ENCODE assay signal across 14 cellular contexts in genomic region chr11:86735462-86736302, GRCh38.
DNase-seq lines count a peak whose midpoint lies in the region; ATAC-seq, FAIRE-seq and TF ChIP-seq lines count a peak whose summit lies in the region.
"Had no signal": no experiment of that assay in that cellular context is flagged by ENCODE, and none has a peak within 500 bp of the region (broad histone marks: within the 10 kb centered on the region; RNA-seq: fewer than 3 reads in every experiment).

No MANE protein-coding gene starts in this region.

- no peak for DNase-seq in HCT116 (ENCODE audit: low read depth, low spot score)
- DNase-seq in SK-N-MC (ENCODE audit: low read depth, low spot score): no peak
- peak; percentile 67 for DNase-seq in fibroblast of gingiva (ENCODE audit: low read depth)
- no peak for DNase-seq in stomach
- no peak for DNase-seq in T-cell
- no peak for DNase-seq in SKM-1 treated with dmso at 0.1 percent for 144 hours (lab: John Stamatoyannopoulos, UW; ENCODE audit: unreplicated experiment)
- DNase-seq in NCI-H1694 (lab: John Stamatoyannopoulos, UW): no peak
- DNase-seq: dorsolateral prefrontal cortex; kidney; NCI-H2029; stimulated activated CD4-positive, alpha-beta T cell treated with anti-CD3 and anti-CD28 coated beads, Interleukin-1b, Interleukin-23, amount 100 ng/mL, for 48 hours; upper lobe of left lung had no signal

- no peaks in the 10 kb centered on the region for H3K79me2 ChIP-seq in HCT116 (ENCODE audit: insufficient read depth, low read length)

- H3K4me1 Mint-ChIP-seq in T-cell: no peaks in the 10 kb centered on the region

- H3K4me3 ChIP-seq in HCT116 (replicated peaks in 1 of 2; ENCODE audit: low read depth in 1 of 2, low read length in 2 of 2) (no peak overlapping the region), SK-N-MC (no peak overlapping the region), stomach (no peak overlapping the region)
- H3K4me3 ChIP-seq: dorsolateral prefrontal cortex, upper lobe of left lung had no signal

- H3K27me3 ChIP-seq in HCT116 (ENCODE audit: insufficient read depth, low read length) (no peaks in the 10 kb centered on the region), stomach (no peaks in the 10 kb centered on the region)
- H3K27me3 ChIP-seq: dorsolateral prefrontal cortex, upper lobe of left lung had no signal

- H3K36me3 ChIP-seq in HCT116 (ENCODE audit: control insufficient read depth in 1 of 2, insufficient read depth in 2 of 2, low read length in 2 of 2) (no peaks in the 10 kb centered on the region), SK-N-MC (ENCODE audit: insufficient read depth, low read length) (no peaks in the 10 kb centered on the region), stomach (no peaks in the 10 kb centered on the region)
- H3K36me3 ChIP-seq: upper lobe of left lung had no signal

- H3K9ac ChIP-seq in HCT116 (ENCODE audit: low read length): no peak overlapping the region
- no peak overlapping the region for H3K9ac ChIP-seq in SK-N-MC (ENCODE audit: insufficient read length)

- ATAC-seq in HCT116 (no peak), T-cell (replicated peaks in 1 of 4) (no peak)
- ATAC-seq: activated CD4-positive, CD25-positive, alpha-beta regulatory T cell treated with anti-CD3 and anti-CD28 coated beads, Interleukin-2, amount 50 U/mL, for 24 hours had no signal

- no TSS peak for BruUV-seq in HCT116 (replicated peaks; lab: Mats Ljungman, UMichigan)

- H3K27me3 Mint-ChIP-seq in T-cell: no peaks in the 10 kb centered on the region

- no peak overlapping the region for H3K27ac ChIP-seq in HCT116 (ENCODE audit: low read depth, low read length)
- peak overlapping the region; percentile 10; the same call in 1 of the 2 replicates for H3K27ac ChIP-seq in SK-N-MC
- H3K27ac ChIP-seq in stomach: no peak overlapping the region
- H3K27ac ChIP-seq: dorsolateral prefrontal cortex had no signal

- no peaks in the 10 kb centered on the region for H3K9me2 ChIP-seq in HCT116 (ENCODE audit: insufficient read depth)

- H3K4me1 ChIP-seq in HCT116 (ENCODE audit: control insufficient read depth in 1 of 2, insufficient read depth in 2 of 2, low read length in 2 of 2): peaks cover 29 to 38% of the 10 kb centered on the region in 2 experiments
- H3K4me1 ChIP-seq in stomach: peaks cover under 1 to 39% (median 14%) of the 10 kb centered on the region in 4 donors

- RAD21 ChIA-PET in HCT116 (lab: Charles Lee; ENCODE audit: low non-redundant PET in 1 of 2, low total read pairs in 2 of 2, uncharacterized antibody in 2 of 2, unreplicated experiment in 2 of 2): interaction anchor here in 1 of 2 experiments (0.6 kb wide), 1 partner anchor 15 kb away, joined by 4 read pairs; no protein-coding TSS in a partner anchor

- intact Hi-C loops in HCT116 (cut with micrococcal nuclease): no loop called here
- intact Hi-C loops in stomach (cut with DNase I; ENCODE audit: low total_unique reads): no loop called here

- POLR2A ChIA-PET in HCT116 (lab: Charles Lee): no interaction called here
- POLR2A ChIA-PET in T-cell (lab: Charles Lee): no interaction called here

- TF ChIP-seq RAD21 in HCT116 (IDR thresholded peaks at IDR 0.05; ENCODE audit: low read depth): no peak

- H3K9me3 ChIP-seq in HCT116 (ENCODE audit: control insufficient read depth in 1 of 2, insufficient read depth in 1 of 2, low read depth in 1 of 2, low read length in 2 of 2) (no peaks in the 10 kb centered on the region), SK-N-MC (ENCODE audit: low read depth, low read length) (no peaks in the 10 kb centered on the region), stomach (no peaks in the 10 kb centered on the region)
- H3K9me3 ChIP-seq: upper lobe of left lung had no signal

- TF ChIP-seq POLR2A in HCT116 (IDR thresholded peaks at IDR 0.05; ENCODE audit: borderline replicate concordance, extremely low read depth, insufficient read depth, insufficient read length) (no peak), stomach (IDR thresholded peaks at IDR 0.05) (no peak)

- no peak overlapping the region for H3K27ac Mint-ChIP-seq in T-cell

- CTCF ChIA-PET in HCT116 (lab: Charles Lee): no interaction called here
- CTCF ChIA-PET in T-cell (lab: Charles Lee): no interaction called here

- peaks cover 0 to 5% (median 0%) of the 10 kb centered on the region in 3 donors for H3K9me3 Mint-ChIP-seq in T-cell

- no peaks in the 10 kb centered on the region for H3K36me3 Mint-ChIP-seq in T-cell

- H3K4me3 Mint-ChIP-seq in T-cell: no peak overlapping the region

- H4K20me1 ChIP-seq in HCT116 (ENCODE audit: insufficient read depth): no peaks in the 10 kb centered on the region

- no peak for TF ChIP-seq EP300 in stomach (IDR thresholded peaks at IDR 0.05)

- TF ChIP-seq CTCF in HCT116 (IDR thresholded peaks at IDR 0.05 in 2 of 3, conservative IDR thresholded peaks at IDR 0.05 in 1 of 3; ENCODE audit: borderline replicate concordance in 1 of 3, insufficient read depth in 1 of 3, low read depth in 2 of 3, low read length in 2 of 3) (no peak), stomach (IDR thresholded peaks at IDR 0.05) (no peak)

- H2AFZ ChIP-seq in HCT116 (ENCODE audit: low read depth, low read length, poor library complexity, severe bottlenecking): peak overlapping the region; percentile 38

- peak; percentile 98 for FAIRE-seq in A204.1 (lab: Jason Lieb, UNC)
- FAIRE-seq: kidney had no signal

- no peak overlapping the region for H3K4me2 ChIP-seq in HCT116 (ENCODE audit: low read length)

- 59 to 85% (median 65%) methylated on average over 3 of the region's 3 CpGs for WGBS in stomach, 5 donors

TF ChIP-seq in HCT116, 20 proteins besides CTCF, POLR2A, EP300 and RAD21:
- TF ChIP-seq ELF1 (IDR thresholded peaks at IDR 0.05; ENCODE audit: borderline replicate concordance, low read depth) (no peak), SP1 (IDR thresholded peaks at IDR 0.05; ENCODE audit: low read depth) (no peak), ZNF274 (IDR thresholded peaks at IDR 0.05; ENCODE audit: low read depth, low read length) (no peak)
